33 cellular contexts compared by ENCODE assay signal in genomic region chr10:133020193-133020817, GRCh38.
"Had no signal": no experiment of that assay in that cellular context is flagged by ENCODE, and none has a peak within 500 bp of the region (broad histone marks: within the 10 kb centered on the region; RNA-seq: fewer than 3 reads in every experiment).

No MANE protein-coding gene starts in this region.

- H3K27ac ChIP-seq: adrenal gland, body of pancreas, epithelial cell of prostate, esophagus squamous epithelium, gastroesophageal sphincter had no signal

- H3K27me3 Mint-ChIP-seq: activated CD4-positive, alpha-beta memory T cell treated with anti-CD3 and anti-CD28 coated beads for 36 hours; activated CD4-positive, alpha-beta T cell treated with anti-CD3 and anti-CD28 coated beads for 36 hours; activated CD4-positive, alpha-beta T cell treated with anti-CD3 and anti-CD28 coated beads, Interleukin-2, amount 10 ng/mL, durations not matched to agents 24 days and 14 days; activated CD8-positive, alpha-beta memory T cell treated with anti-CD3 and anti-CD28 coated beads, Interleukin-2, amount 10 ng/mL, durations not matched to agents 7 days and 5 days; activated naive CD8-positive, alpha-beta T cell treated with anti-CD3 and anti-CD28 coated beads for 36 hours had no signal

- H3K9me3 ChIP-seq: adrenal gland, body of pancreas, esophagus squamous epithelium, gastroesophageal sphincter had no signal

- H3K4me3 ChIP-seq: adrenal gland, body of pancreas, esophagus squamous epithelium, gastroesophageal sphincter had no signal

- H3K27ac Mint-ChIP-seq: activated CD4-positive, alpha-beta memory T cell treated with anti-CD3 and anti-CD28 coated beads for 36 hours; activated CD4-positive, alpha-beta T cell treated with anti-CD3 and anti-CD28 coated beads for 36 hours; activated CD4-positive, alpha-beta T cell treated with anti-CD3 and anti-CD28 coated beads, Interleukin-2, amount 10 ng/mL, durations not matched to agents 24 days and 14 days; activated CD8-positive, alpha-beta memory T cell treated with anti-CD3 and anti-CD28 coated beads, Interleukin-2, amount 10 ng/mL, durations not matched to agents 7 days and 5 days; activated CD8-positive, alpha-beta T cell treated with anti-CD3 and anti-CD28 coated beads, Interleukin-2, amount 10 ng/mL, durations not matched to agents 7 days and 5 days; activated naive CD4-positive, alpha-beta T cell treated with anti-CD3 and anti-CD28 coated beads for 36 hours; activated naive CD4-positive, alpha-beta T cell treated with anti-CD3 and anti-CD28 coated beads, Interleukin-2, amount 50 U/mL, for 24 hours; activated naive CD8-positive, alpha-beta T cell treated with anti-CD3 and anti-CD28 coated beads for 36 hours; activated naive CD8-positive, alpha-beta T cell treated with anti-CD3 and anti-CD28 coated beads, Interleukin-2, amount 50 U/mL, for 24 hours; activated T-helper 1 cell treated with anti-CD3 and anti-CD28 coated beads, Interleukin-12 subunit alpha, Interleukin-12 subunit beta, Interleukin-2, Interleukin-4 antibody, amounts not matched to agents 30 ng/mL and 10 ng/mL and 1 ng/mL, durations not matched to agents 14 hours and 24 hours and 36 hours; activated T-helper 2 cell treated with anti-CD3 and anti-CD28 coated beads, Interferon-gamma antibody, Interleukin-2, Interleukin-4, amounts not matched to agents 10 μg/mL and 5 μg/mL and 100 μg/mL, durations not matched to agents 14 hours and 24 hours and 36 hours; T-helper 17 cell; T-helper 2 cell treated with Interferon-gamma antibody and Interleukin-4, amounts not matched to agents 5 μg/mL and 100 μg/mL, for 36 hours had no signal

- H3K36me3 ChIP-seq: adrenal gland, esophagus squamous epithelium, gastroesophageal sphincter had no signal

- H3K4me1 Mint-ChIP-seq: activated CD4-positive, alpha-beta T cell treated with anti-CD3 and anti-CD28 coated beads for 36 hours; activated CD4-positive, alpha-beta T cell treated with anti-CD3 and anti-CD28 coated beads, Interleukin-2, amount 10 ng/mL, durations not matched to agents 24 days and 14 days; activated CD8-positive, alpha-beta memory T cell treated with anti-CD3 and anti-CD28 coated beads, Interleukin-2, amount 10 ng/mL, durations not matched to agents 7 days and 5 days; activated naive CD4-positive, alpha-beta T cell treated with anti-CD3 and anti-CD28 coated beads, Interleukin-2, amount 50 U/mL, for 24 hours; activated naive CD8-positive, alpha-beta T cell treated with anti-CD3 and anti-CD28 coated beads for 36 hours; activated naive CD8-positive, alpha-beta T cell treated with anti-CD3 and anti-CD28 coated beads, Interleukin-2, amount 50 U/mL, for 24 hours; T-helper 17 cell had no signal

- H3K9me3 Mint-ChIP-seq: activated CD4-positive, alpha-beta memory T cell treated with anti-CD3 and anti-CD28 coated beads for 36 hours; activated CD4-positive, alpha-beta T cell treated with anti-CD3 and anti-CD28 coated beads, Interleukin-2, amount 10 ng/mL, durations not matched to agents 24 days and 14 days; activated naive CD4-positive, alpha-beta T cell treated with anti-CD3 and anti-CD28 coated beads for 36 hours; activated naive CD4-positive, alpha-beta T cell treated with anti-CD3 and anti-CD28 coated beads, Interleukin-2, amount 50 U/mL, for 24 hours; activated naive CD8-positive, alpha-beta T cell treated with anti-CD3 and anti-CD28 coated beads for 36 hours; activated naive CD8-positive, alpha-beta T cell treated with anti-CD3 and anti-CD28 coated beads, Interleukin-2, amount 50 U/mL, for 24 hours; activated T-helper 1 cell treated with anti-CD3 and anti-CD28 coated beads, Interleukin-12 subunit alpha, Interleukin-12 subunit beta, Interleukin-2, Interleukin-4 antibody, amounts not matched to agents 30 ng/mL and 10 ng/mL and 1 ng/mL, durations not matched to agents 14 hours and 24 hours and 36 hours; activated T-helper 2 cell treated with anti-CD3 and anti-CD28 coated beads, Interferon-gamma antibody, Interleukin-2, Interleukin-4, amounts not matched to agents 10 μg/mL and 5 μg/mL and 100 μg/mL, durations not matched to agents 14 hours and 24 hours and 36 hours; T-helper 2 cell treated with Interferon-gamma antibody and Interleukin-4, amounts not matched to agents 5 μg/mL and 100 μg/mL, for 36 hours had no signal

- H3K4me3 Mint-ChIP-seq: activated CD4-positive, alpha-beta memory T cell treated with anti-CD3 and anti-CD28 coated beads for 36 hours; activated CD4-positive, alpha-beta T cell treated with anti-CD3 and anti-CD28 coated beads for 36 hours; activated CD4-positive, alpha-beta T cell treated with anti-CD3 and anti-CD28 coated beads, Interleukin-2, amount 10 ng/mL, durations not matched to agents 24 days and 14 days; activated CD8-positive, alpha-beta memory T cell treated with anti-CD3 and anti-CD28 coated beads, Interleukin-2, amount 10 ng/mL, durations not matched to agents 7 days and 5 days; activated CD8-positive, alpha-beta T cell treated with anti-CD3 and anti-CD28 coated beads, Interleukin-2, amount 10 ng/mL, durations not matched to agents 7 days and 5 days; activated naive CD4-positive, alpha-beta T cell treated with anti-CD3 and anti-CD28 coated beads for 36 hours; activated naive CD4-positive, alpha-beta T cell treated with anti-CD3 and anti-CD28 coated beads, Interleukin-2, amount 50 U/mL, for 24 hours; activated naive CD8-positive, alpha-beta T cell treated with anti-CD3 and anti-CD28 coated beads for 36 hours; activated naive CD8-positive, alpha-beta T cell treated with anti-CD3 and anti-CD28 coated beads, Interleukin-2, amount 50 U/mL, for 24 hours; activated T-helper 1 cell treated with anti-CD3 and anti-CD28 coated beads, Interleukin-12 subunit alpha, Interleukin-12 subunit beta, Interleukin-2, Interleukin-4 antibody, amounts not matched to agents 30 ng/mL and 10 ng/mL and 1 ng/mL, durations not matched to agents 14 hours and 24 hours and 36 hours; T-helper 17 cell; T-helper 2 cell treated with Interferon-gamma antibody and Interleukin-4, amounts not matched to agents 5 μg/mL and 100 μg/mL, for 36 hours had no signal

- FAIRE-seq: colon, endometrium, endothelial cell of umbilical vein had no signal

- H3K27me3 ChIP-seq: adrenal gland, body of pancreas had no signal

- H3K36me3 Mint-ChIP-seq: activated CD4-positive, alpha-beta memory T cell treated with anti-CD3 and anti-CD28 coated beads for 36 hours; activated CD8-positive, alpha-beta memory T cell treated with anti-CD3 and anti-CD28 coated beads, Interleukin-2, amount 10 ng/mL, durations not matched to agents 7 days and 5 days; activated naive CD4-positive, alpha-beta T cell treated with anti-CD3 and anti-CD28 coated beads, Interleukin-2, amount 50 U/mL, for 24 hours; activated naive CD8-positive, alpha-beta T cell treated with anti-CD3 and anti-CD28 coated beads for 36 hours had no signal

- DNase-seq: activated CD4-positive, alpha-beta memory T cell treated with anti-CD3 and anti-CD28 coated beads for 36 hours; activated CD4-positive, alpha-beta T cell treated with anti-CD3 and anti-CD28 coated beads for 36 hours; activated CD4-positive, alpha-beta T cell treated with anti-CD3 and anti-CD28 coated beads, Interleukin-2, amount 10 ng/mL, durations not matched to agents 24 days and 14 days; activated CD4-positive, CD25-positive, alpha-beta regulatory T cell; activated CD4-positive, CD25-positive, alpha-beta regulatory T cell treated with anti-CD3 and anti-CD28 coated beads, Interleukin-2, amount 50 U/mL, for 72 hours; activated CD8-positive, alpha-beta memory T cell treated with anti-CD3 and anti-CD28 coated beads, Interleukin-2, amount 10 ng/mL, durations not matched to agents 7 days and 5 days; activated CD8-positive, alpha-beta memory T cell treated with anti-CD3 and anti-CD28 coated beads, Interleukin-2, amount 50 U/mL, for 4 hours; activated CD8-positive, alpha-beta T cell treated with anti-CD3 and anti-CD28 coated beads, Interleukin-2, amount 10 ng/mL, durations not matched to agents 7 days and 5 days; activated effector memory CD4-positive, alpha-beta T cell treated with anti-CD3 and anti-CD28 coated beads, Interleukin-2, amount 50 U/mL, for 16 hours; activated naive CD4-positive, alpha-beta T cell treated with anti-CD3 and anti-CD28 coated beads for 36 hours; activated naive CD8-positive, alpha-beta T cell treated with anti-CD3 and anti-CD28 coated beads for 36 hours; activated naive CD8-positive, alpha-beta T cell treated with anti-CD3 and anti-CD28 coated beads, Interleukin-2, amount 50 U/mL, for 24 hours; activated T-cell treated with anti-CD3 and anti-CD28 coated beads, Interleukin-2, amount 50 U/mL, for 1 hour; activated T-cell treated with anti-CD3 and anti-CD28 coated beads, Interleukin-2, amount 50 U/mL, for 48 hours; adrenal gland; amygdala; aorta; body of pancreas; effector CD8-positive, alpha-beta T cell; esophagus squamous epithelium; foreskin melanocyte; T-helper 1 cell; T-helper 17 cell; T1000 had no signal

- H3K4me1 ChIP-seq: adrenal gland, body of pancreas, esophagus squamous epithelium had no signal

- ATAC-seq: activated CD4-positive, alpha-beta T cell treated with anti-CD3 and anti-CD28 coated beads for 36 hours; activated CD8-positive, alpha-beta memory T cell treated with anti-CD3 and anti-CD28 coated beads, Interleukin-2, amount 10 ng/mL, durations not matched to agents 7 days and 5 days; activated CD8-positive, alpha-beta T cell treated with anti-CD3 and anti-CD28 coated beads, Interleukin-2, amount 10 ng/mL, durations not matched to agents 7 days and 5 days; activated naive CD8-positive, alpha-beta T cell treated with anti-CD3 and anti-CD28 coated beads, Interleukin-2, amount 50 U/mL, for 24 hours; body of pancreas; gastroesophageal sphincter; T-helper 17 cell had no signal
